ENCODE assay signal across 29 cellular contexts in genomic region chr3:134568790-134569189, GRCh38.
"Had no signal": no experiment of that assay in that cellular context is flagged by ENCODE, and none has a peak within 500 bp of the region (broad histone marks: within the 10 kb centered on the region; RNA-seq: fewer than 3 reads in every experiment).

No MANE protein-coding gene starts in this region.

- H3K36me3 Mint-ChIP-seq: stimulated activated effector memory CD8-positive, alpha-beta T cell treated with anti-CD3 and anti-CD28 coated beads, Interleukin-12 subunit alpha, Interleukin-12 subunit beta, amount 100 ng/mL, for 72 hours; type B pancreatic cell had no signal

- H3K27ac ChIP-seq: stomach, suprapubic skin, testis, thoracic aorta, tibial artery, tibial nerve, transverse colon, upper lobe of left lung, upper lobe of right lung, uterus, vagina had no signal

- H3K9me3 ChIP-seq: testis, thoracic aorta, thyroid gland, transverse colon, upper lobe of right lung, uterus, vagina had no signal

- H3K36me3 ChIP-seq: suprapubic skin, thoracic aorta, thyroid gland, transverse colon, upper lobe of left lung, upper lobe of right lung, uterus, vagina had no signal

- H3K27me3 ChIP-seq: stomach, suprapubic skin, testis, thyroid gland, tibial artery, tibial nerve, transverse colon, upper lobe of left lung, upper lobe of right lung, uterus, vagina had no signal

- H3K27ac Mint-ChIP-seq: stimulated activated effector memory CD8-positive, alpha-beta T cell treated with anti-CD3 and anti-CD28 coated beads, Interleukin-12 subunit alpha, Interleukin-12 subunit beta, amount 100 ng/mL, for 72 hours; stimulated activated memory B cell treated with anti-CD40 and anti-IgM and Interleukin-4, amounts not matched to agents 10 μg/mL and 1 μg/mL and 100 μg/mL, for 72 hours; stimulated activated naive B cell treated with anti-CD40 and anti-IgM and Interleukin-4, amounts not matched to agents 10 μg/mL and 1 μg/mL and 100 μg/mL, for 72 hours; stimulated activated naive CD8-positive, alpha-beta T cell treated with anti-CD3 and anti-CD28 coated beads, Interleukin-15, amount 100 ng/mL, for 72 hours; stimulated activated naive CD8-positive, alpha-beta T cell treated with anti-CD3 and anti-CD28 coated beads, Interleukin-15, Interleukin-2, amounts not matched to agents 100 ng/mL and 50 ng/mL, for 24 hours; type B pancreatic cell had no signal

- FAIRE-seq: urothelium cell line had no signal

- H3K4me3 Mint-ChIP-seq: stimulated activated effector memory CD8-positive, alpha-beta T cell treated with anti-CD3 and anti-CD28 coated beads, Interleukin-12 subunit alpha, Interleukin-12 subunit beta, amount 100 ng/mL, for 72 hours; stimulated activated memory B cell treated with anti-CD40 and anti-IgM and Interleukin-4, amounts not matched to agents 10 μg/mL and 1 μg/mL and 100 μg/mL, for 72 hours; stimulated activated naive B cell treated with anti-CD40 and anti-IgM and Interleukin-4, amounts not matched to agents 10 μg/mL and 1 μg/mL and 100 μg/mL, for 72 hours; stimulated activated naive CD8-positive, alpha-beta T cell treated with anti-CD3 and anti-CD28 coated beads, Interleukin-15, amount 100 ng/mL, for 72 hours; stimulated activated naive CD8-positive, alpha-beta T cell treated with anti-CD3 and anti-CD28 coated beads, Interleukin-15, Interleukin-2, amounts not matched to agents 100 ng/mL and 50 ng/mL, for 24 hours; type B pancreatic cell had no signal

- DNase-seq: stimulated activated CD4-positive, alpha-beta T cell treated with anti-CD3 and anti-CD28 coated beads, Interleukin-2, amount 100 ng/mL, for 48 hours; stimulated activated CD4-positive, alpha-beta T cell treated with anti-CD3 and anti-CD28 coated beads, Interleukin-4, amount 100 ng/mL, for 1 hour; stimulated activated CD4-positive, alpha-beta T cell treated with anti-CD3 and anti-CD28 coated beads, Interleukin-4, amount 100 ng/mL, for 24 hours; stimulated activated CD4-positive, alpha-beta T cell treated with anti-CD3 and anti-CD28 coated beads, Interleukin-4, amount 100 ng/mL, for 4 hours; stimulated activated CD8-positive, alpha-beta memory T cell treated with anti-CD3 and anti-CD28 coated beads, Interleukin-4, amount 100 ng/mL, for 48 hours; stimulated activated naive B cell treated with anti-CD40 and anti-IgM and Interleukin-4, amounts not matched to agents 10 μg/mL and 1 μg/mL and 100 μg/mL, for 72 hours; stimulated activated naive CD4-positive, alpha-beta T cell; stimulated activated naive CD4-positive, alpha-beta T cell treated with Interleukin-2 at 50 U/mL for 16 hours; stimulated activated naive CD8-positive, alpha-beta T cell treated with anti-CD3 and anti-CD28 coated beads, Interleukin-15, amount 100 ng/mL, for 72 hours; stimulated activated naive CD8-positive, alpha-beta T cell treated with anti-CD3 and anti-CD28 coated beads, Interleukin-15, Interleukin-2, amounts not matched to agents 100 U/mL and 50 U/mL, for 24 hours; stomach; substantia nigra; testis; thyroid gland; tibial artery; transverse colon; trophoblast cell; upper lobe of left lung; upper lobe of right lung; uterus had no signal

- H3K4me1 Mint-ChIP-seq: stimulated activated effector memory CD8-positive, alpha-beta T cell treated with anti-CD3 and anti-CD28 coated beads, Interleukin-12 subunit alpha, Interleukin-12 subunit beta, amount 100 ng/mL, for 72 hours; stimulated activated memory B cell treated with anti-CD40 and anti-IgM and Interleukin-4, amounts not matched to agents 10 μg/mL and 1 μg/mL and 100 μg/mL, for 72 hours; stimulated activated naive B cell treated with anti-CD40 and anti-IgM and Interleukin-4, amounts not matched to agents 10 μg/mL and 1 μg/mL and 100 μg/mL, for 72 hours; stimulated activated naive CD8-positive, alpha-beta T cell treated with anti-CD3 and anti-CD28 coated beads, Interleukin-15, amount 100 ng/mL, for 72 hours had no signal

- H3K27me3 Mint-ChIP-seq: stimulated activated memory B cell treated with anti-CD40 and anti-IgM and Interleukin-4, amounts not matched to agents 10 μg/mL and 1 μg/mL and 100 μg/mL, for 72 hours; stimulated activated naive B cell treated with anti-CD40 and anti-IgM and Interleukin-4, amounts not matched to agents 10 μg/mL and 1 μg/mL and 100 μg/mL, for 72 hours; stimulated activated naive CD8-positive, alpha-beta T cell treated with anti-CD3 and anti-CD28 coated beads, Interleukin-15, amount 100 ng/mL, for 72 hours; stimulated activated naive CD8-positive, alpha-beta T cell treated with anti-CD3 and anti-CD28 coated beads, Interleukin-15, Interleukin-2, amounts not matched to agents 100 ng/mL and 50 ng/mL, for 24 hours; type B pancreatic cell had no signal

- ATAC-seq: stimulated activated effector memory CD8-positive, alpha-beta T cell treated with anti-CD3 and anti-CD28 coated beads, Interleukin-12 subunit alpha, Interleukin-12 subunit beta, amount 100 ng/mL, for 72 hours; stimulated activated memory B cell treated with anti-CD40 and anti-IgM and Interleukin-4, amounts not matched to agents 10 μg/mL and 1 μg/mL and 100 μg/mL, for 72 hours; stimulated activated naive B cell treated with anti-CD40 and anti-IgM and Interleukin-4, amounts not matched to agents 10 μg/mL and 1 μg/mL and 100 μg/mL, for 72 hours; stimulated activated naive CD8-positive, alpha-beta T cell treated with anti-CD3 and anti-CD28 coated beads, Interleukin-15, amount 100 ng/mL, for 72 hours; stimulated activated naive CD8-positive, alpha-beta T cell treated with anti-CD3 and anti-CD28 coated beads, Interleukin-15, Interleukin-2, amounts not matched to agents 100 U/mL and 50 U/mL, for 24 hours; upper lobe of right lung had no signal

- H3K4me1 ChIP-seq: stomach, suprapubic skin, testis, tibial artery, tibial nerve, transverse colon, upper lobe of left lung, upper lobe of right lung, uterus, vagina had no signal

- H3K4me3 ChIP-seq: stomach, suprapubic skin, testis, thoracic aorta, thyroid gland, tibial artery, tibial nerve, transverse colon, upper lobe of left lung, upper lobe of right lung, uterus, vagina had no signal
